12 cellular contexts compared by ENCODE assay signal in genomic region chr4:92580816-92581215, GRCh38.
DNase-seq lines count a peak whose midpoint lies in the region.
"Had no signal": no experiment of that assay in that cellular context is flagged by ENCODE, and none has a peak within 500 bp of the region (broad histone marks: within the 10 kb centered on the region; RNA-seq: fewer than 3 reads in every experiment).

No MANE protein-coding gene starts in this region.

- H3K27me3 ChIP-seq in layer of hippocampus (ENCODE audit: control insufficient read depth, insufficient read depth, low read length) = no peaks in the 10 kb centered on the region
- H3K27me3 ChIP-seq: BE2C had no signal

- H3K27ac ChIP-seq in angular gyrus (ENCODE audit: low read depth, low read length) (peak overlapping the region; percentile 95), layer of hippocampus (ENCODE audit: low read depth, low read length) (peak overlapping the region; percentile 85)

- DNase-seq in putamen (ENCODE audit: low spot score) (peak; percentile 45), hepatic stellate cell (ENCODE audit: low spot score) (no peak), DMS79 (lab: John Stamatoyannopoulos, UW) (no peak), NCI-H82 treated with DMSO at 0.1 percent for 48 hours (lab: John Stamatoyannopoulos, UW; ENCODE audit: unreplicated experiment) (no peak)
- DNase-seq: BE2C; C1 segment of cervical spinal cord; Caco-2; CD4-positive, CD25-positive, alpha-beta regulatory T cell; GDM1; H9 had no signal
